In the genomic region with DNA sequence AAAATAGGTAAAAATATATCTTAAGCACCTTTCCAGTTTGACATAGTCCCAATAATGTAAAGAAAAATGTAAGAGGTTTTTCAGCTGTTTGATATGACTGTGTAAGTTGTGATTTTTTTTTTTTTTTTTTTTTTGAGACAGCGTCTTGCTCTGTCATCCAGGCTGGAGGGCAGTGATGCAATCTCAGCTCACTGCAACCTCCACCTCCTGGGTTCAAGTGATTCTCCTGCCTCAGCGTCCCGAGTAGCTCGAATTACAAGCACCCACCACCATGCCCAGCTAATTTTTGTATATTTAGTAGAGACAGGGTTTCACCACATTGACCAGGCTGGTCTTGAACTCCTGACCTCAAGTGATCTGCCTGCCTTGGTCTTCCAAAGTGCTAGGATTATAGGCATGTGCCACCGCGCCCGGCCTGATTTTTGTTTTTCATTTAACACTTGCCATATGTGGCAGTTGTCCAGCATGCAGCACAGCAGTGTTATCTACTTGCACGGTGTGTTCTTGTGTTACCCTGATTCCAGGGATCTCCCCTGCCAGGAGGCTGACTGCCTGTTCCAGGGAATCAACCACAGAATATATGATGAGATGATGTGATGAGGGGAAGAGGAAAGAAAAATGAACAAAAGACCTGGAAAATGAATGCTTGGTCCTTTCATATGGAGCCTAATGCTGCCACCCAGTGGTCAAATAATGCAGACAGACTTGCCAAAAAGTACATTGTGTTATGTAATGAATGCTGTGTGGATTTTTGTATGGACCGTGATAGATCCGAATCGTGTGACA, we compare ENCODE assay signal across 8 cellular contexts.
A peak's percentile ranks its signal among the peaks of the same experiment; 100 is the strongest.
DNase-seq lines count a peak whose midpoint lies in the region; TF ChIP-seq lines count a peak whose summit lies in the region.

No MANE protein-coding gene starts in this region.

- H3K9me2 ChIP-seq in PC-9 (ENCODE audit: insufficient read depth) = no peaks in the 10 kb centered on the region

- H3K4me3 ChIP-seq in PC-9 (no peak overlapping the region), fibroblast of villous mesenchyme (ENCODE audit: low read depth, low read length) (no peak overlapping the region), tibial artery (no peak overlapping the region)

- no peak overlapping the region for H3K27ac ChIP-seq in PC-9
- no peak overlapping the region for H3K27ac ChIP-seq in tibial artery

- no TSS peak for BruUV-seq in PC-9 (replicated peaks; lab: Mats Ljungman, UMichigan)

- CTCF ChIA-PET in PC-9 (lab: Charles Lee) = interaction anchor here (0.6 to 1.0 kb wide), 6 partner anchors 8 to 563 kb away, joined by 3 to 10 read pairs (median 4); no protein-coding TSS in a partner anchor

- TF ChIP-seq CTCF in PC-9 (conservative IDR thresholded peaks at IDR 0.05) = peak; percentile 91
- TF ChIP-seq CTCF in fibroblast of villous mesenchyme (IDR thresholded peaks at IDR 0.05; ENCODE audit: insufficient read depth, low read depth, low read length) = peak; percentile 76
- TF ChIP-seq CTCF in tibial artery (IDR thresholded peaks at IDR 0.05) = peak; percentile 85 to 88

- no peaks in the 10 kb centered on the region for H3K36me3 ChIP-seq in PC-9 (ENCODE audit: low read depth)
- H3K36me3 ChIP-seq in tibial artery = no peaks in the 10 kb centered on the region

- intact Hi-C loops in PC-9 (cut with micrococcal nuclease; ENCODE audit: unreplicated experiment) = loop anchor here (1.0 to 5.0 kb wide), 6 partner anchors 77 to 1207 kb away; partner anchors contain the start of genes CACHD1 and RAVER2
- intact Hi-C loops in tibial artery (cut with DNase I; ENCODE audit: low total_unique reads) = loop anchor here (5.0 to 10.0 kb wide), 3 partner anchors 79 to 557 kb away; partner anchors contain the start of gene RAVER2

- DNase-seq in activated T-cell treated with anti-CD3 and anti-CD28 coated beads for 1 hour (ENCODE audit: low read depth) (peak; percentile 42), Kasumi-1 (lab: John Stamatoyannopoulos, UW) (peak; percentile 70 to 81), PC-9 (peak; percentile 47 to 60), fibroblast of villous mesenchyme (ENCODE audit: low read depth) (peak; percentile 83), occipital lobe (lab: John Stamatoyannopoulos, UW) (peak; percentile 37), tibial artery (peak in 1 of 2 donors; percentile 77)
- no peak for DNase-seq in activated T-cell treated with anti-CD3 and anti-CD28 coated beads, Interleukin-2, amount 50 U/mL, for 1 hour
- DNase-seq in activated T-helper 1 cell treated with anti-CD3 and anti-CD28 coated beads, Interleukin-2, amount 50 U/mL, for 16 hours (ENCODE audit: low read depth in 1 of 2, low spot score in 1 of 2) = peak; percentile 20 to 25

- H3K9me3 ChIP-seq in PC-9 (ENCODE audit: insufficient read depth, low read depth) (no peaks in the 10 kb centered on the region), tibial artery (no peaks in the 10 kb centered on the region)

- no peaks in the 10 kb centered on the region for H3K4me1 ChIP-seq in PC-9 (replicated peaks; ENCODE audit: insufficient read depth)
- H3K4me1 ChIP-seq in tibial artery = peaks cover 0 to 7% (median 0%) of the 10 kb centered on the region in 4 donors

- POLR2A ChIA-PET in PC-9 (lab: Charles Lee; ENCODE audit: unreplicated experiment) = no interaction called here

- H2AFZ ChIP-seq in PC-9 = no peak overlapping the region

- no peaks in the 10 kb centered on the region for H3K79me2 ChIP-seq in PC-9 (ENCODE audit: low read depth)

- H3K27me3 ChIP-seq in PC-9 (ENCODE audit: insufficient read depth, low read depth) (no peaks in the 10 kb centered on the region), tibial artery (no peaks in the 10 kb centered on the region)

- peaks cover 2% of the 10 kb centered on the region; the same call in 1 of the 2 replicates for H3F3A ChIP-seq in PC-9 (ENCODE audit: insufficient read depth, low read depth)

- H3K4me2 ChIP-seq in PC-9 = no peak overlapping the region

- no peaks in the 10 kb centered on the region for H4K20me1 ChIP-seq in PC-9 (ENCODE audit: insufficient read depth)
